In the genomic region with DNA sequence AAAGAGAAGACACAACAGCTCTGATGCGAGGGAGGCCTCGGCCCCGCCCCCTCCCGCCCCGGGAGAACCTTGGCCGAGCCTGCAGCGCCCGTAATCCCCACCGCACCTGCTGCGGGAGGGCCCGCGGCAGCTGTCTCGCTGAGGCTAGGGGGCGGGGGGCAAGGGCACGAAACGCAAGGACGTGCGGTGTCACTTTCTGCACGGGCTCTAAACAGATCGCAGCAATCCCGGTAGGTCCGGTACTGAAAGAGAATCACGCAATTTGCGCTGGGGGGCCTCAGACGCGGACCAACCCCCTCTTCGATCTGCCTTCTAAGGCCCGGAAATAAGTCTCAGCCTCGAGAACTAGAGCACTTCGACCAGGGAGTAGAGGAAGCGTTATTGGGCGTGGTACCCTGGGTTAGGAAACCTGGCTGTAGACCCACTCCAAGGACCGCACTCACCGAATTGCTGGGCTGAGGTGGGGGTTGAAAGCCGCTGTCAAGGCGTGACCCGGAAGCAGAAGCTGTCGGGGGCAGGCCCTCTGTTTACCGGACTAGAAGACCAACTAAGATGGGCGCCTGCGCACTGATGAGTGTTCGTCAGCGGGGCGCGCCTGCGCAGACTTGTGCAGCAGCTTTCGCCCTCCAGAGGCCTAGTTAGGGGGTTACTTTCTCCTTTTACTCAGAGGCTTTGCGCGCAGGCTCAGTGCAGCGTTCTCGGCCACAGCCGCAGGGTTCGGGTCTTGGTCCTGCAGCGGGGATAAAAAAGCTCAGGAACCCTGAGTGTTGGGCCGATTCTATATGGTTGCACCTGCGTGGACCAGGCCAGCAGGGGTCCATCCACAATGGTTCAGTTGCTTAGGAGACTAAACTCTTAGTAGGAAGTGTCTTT, we compare ENCODE assay signal across 8 cellular contexts. TPM values are rescaled to one million over a fixed set of nuclear protein-coding genes. Genes with fewer than 3 reads are reported as not detected.
A peak's percentile ranks its signal among the peaks of the same experiment; 100 is the strongest.
DNase-seq lines count a peak whose midpoint lies in the region; ATAC-seq, FAIRE-seq and TF ChIP-seq lines count a peak whose summit lies in the region.

A gene with protein sequence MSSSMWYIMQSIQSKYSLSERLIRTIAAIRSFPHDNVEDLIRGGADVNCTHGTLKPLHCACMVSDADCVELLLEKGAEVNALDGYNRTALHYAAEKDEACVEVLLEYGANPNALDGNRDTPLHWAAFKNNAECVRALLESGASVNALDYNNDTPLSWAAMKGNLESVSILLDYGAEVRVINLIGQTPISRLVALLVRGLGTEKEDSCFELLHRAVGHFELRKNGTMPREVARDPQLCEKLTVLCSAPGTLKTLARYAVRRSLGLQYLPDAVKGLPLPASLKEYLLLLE (minus strand): TSS at position 500 of the 873 bp plus-strand sequence. CDS start 4,019 bp downstream, outside the sequence.

- no peak for TF ChIP-seq POLR2A in esophagus muscularis mucosa (IDR thresholded peaks at IDR 0.05; ENCODE audit: low read depth)

- peaks cover 3 to 4% of the 10 kb centered on the region in 2 donors for H3K36me3 Mint-ChIP-seq in activated T-cell treated with anti-CD3 and anti-CD28 coated beads, Interleukin-2, amount 50 U/mL, for 72 hours (ENCODE audit: insufficient read depth in 2 of 2)

- peaks cover 34% of the 10 kb centered on the region for H3K79me2 ChIP-seq in Karpas-422 (ENCODE audit: low read length)

- TF ChIP-seq CTCF in esophagus muscularis mucosa (IDR thresholded peaks at IDR 0.05), result peak; percentile 40 to 62 (median 61)

- H3K4me1 Mint-ChIP-seq in activated T-cell treated with anti-CD3 and anti-CD28 coated beads, Interleukin-2, amount 50 U/mL, for 72 hours (ENCODE audit: low read depth), result peaks cover 48% of the 10 kb centered on the region

- H3K9ac ChIP-seq in Karpas-422 (ENCODE audit: low read length), result peak within 1 kb of the TSS; percentile 86

- H3K27me3 ChIP-seq in Karpas-422 (ENCODE audit: low read length) (no peaks in the 10 kb centered on the region), esophagus muscularis mucosa (peaks cover 0 to under 1% (median 0%) of the 10 kb centered on the region in 4 donors), muscle layer of duodenum (ENCODE audit: low read depth, low read length) (no peaks in the 10 kb centered on the region)

- DNase-seq in Daoy (ENCODE audit: low read depth), result peak; percentile 99
- peak; percentile 99 for DNase-seq in Karpas-422
- peak; percentile 91 for DNase-seq in RCC 7860 (ENCODE audit: low spot score)
- DNase-seq in activated T-cell treated with anti-CD3 and anti-CD28 coated beads, Interleukin-2, amount 50 U/mL, for 72 hours, result peak; percentile 99
- DNase-seq in esophagus muscularis mucosa (ENCODE audit: extremely low spot score), result peak; percentile 99
- peak; percentile 98 to 99 for DNase-seq in stimulated activated CD8-positive, alpha-beta memory T cell treated with anti-CD3 and anti-CD28 coated beads, Interleukin-7, amount 100 ng/mL, for 4 hours (ENCODE audit: low read depth in 2 of 2)

- peak; percentile 86 for ATAC-seq in GM21825 (IDR thresholded peaks at IDR 0.05; ENCODE audit: unreplicated experiment)
- ATAC-seq in activated T-cell treated with anti-CD3 and anti-CD28 coated beads, Interleukin-2, amount 50 U/mL, for 72 hours (replicated peaks in 1 of 2), result peak; percentile 92 to 95

- H3K9me3 ChIP-seq in Karpas-422 (ENCODE audit: low read length), result no peaks in the 10 kb centered on the region
- no peaks in the 10 kb centered on the region for H3K9me3 ChIP-seq in esophagus muscularis mucosa
- H3K9me3 ChIP-seq in muscle layer of duodenum (ENCODE audit: control insufficient read depth in 1 of 2, low read length in 2 of 2), result no peaks in the 10 kb centered on the region

- H3K27ac ChIP-seq in Karpas-422 (ENCODE audit: low read length), result peak within 1 kb of the TSS; percentile 53
- peak within 1 kb of the TSS; percentile 79 to 83 (median 81) for H3K27ac ChIP-seq in esophagus muscularis mucosa (replicated peaks in 1 of 4)
- peak within 1 kb of the TSS; percentile 91 for H3K27ac ChIP-seq in muscle layer of duodenum (ENCODE audit: low read length)

- H3K36me3 ChIP-seq in Karpas-422 (ENCODE audit: insufficient read depth, low read length), result peaks cover 4% of the 10 kb centered on the region; the same call in 1 of the 2 replicates
- H3K36me3 ChIP-seq in esophagus muscularis mucosa, result peaks cover 9 to 11% (median 11%) of the 10 kb centered on the region in 4 donors
- peaks cover 3 to 14% of the 10 kb centered on the region in 2 donors for H3K36me3 ChIP-seq in muscle layer of duodenum (ENCODE audit: control insufficient read depth in 1 of 2, insufficient read depth in 2 of 2, low read length in 2 of 2)

- peak within 1 kb of the TSS; percentile 94 to 96 for H3K4me3 Mint-ChIP-seq in activated T-cell treated with anti-CD3 and anti-CD28 coated beads, Interleukin-2, amount 50 U/mL, for 72 hours

- peak within 1 kb of the TSS; percentile 77 for H2AFZ ChIP-seq in Karpas-422 (ENCODE audit: low read length)

- no peaks in the 10 kb centered on the region for H3K9me2 ChIP-seq in Karpas-422 (replicated peaks; ENCODE audit: insufficient read depth, low read length)

- FAIRE-seq in RCC 7860 (lab: Jason Lieb, UNC), result peak; percentile 75

- no peaks in the 10 kb centered on the region for H3K27me3 Mint-ChIP-seq in activated T-cell treated with anti-CD3 and anti-CD28 coated beads, Interleukin-2, amount 50 U/mL, for 72 hours (ENCODE audit: low read depth)

- intact Hi-C loops in esophagus muscularis mucosa (cut with DNase I), result loop anchor here (5.0 kb wide), 1 partner anchor 50 kb away; a partner anchor contains a TSS

- no peaks in the 10 kb centered on the region for H4K20me1 ChIP-seq in Karpas-422 (ENCODE audit: insufficient read depth, low read depth, low read length)

- H3K4me1 ChIP-seq in Karpas-422 (ENCODE audit: low read length) (peaks cover 20% of the 10 kb centered on the region), esophagus muscularis mucosa (peaks cover 18 to 34% (median 20%) of the 10 kb centered on the region in 4 donors), muscle layer of duodenum (ENCODE audit: control insufficient read depth in 1 of 2, insufficient read depth in 2 of 2, low read length in 2 of 2) (peaks cover 5 to 12% of the 10 kb centered on the region in 2 donors)

- TF ChIP-seq EP300 in esophagus muscularis mucosa (IDR thresholded peaks at IDR 0.05), result no peak

- H3K4me3 ChIP-seq in Karpas-422 (ENCODE audit: low read length) (peak within 1 kb of the TSS; percentile 95), esophagus muscularis mucosa (peak within 1 kb of the TSS; percentile 68 to 81 (median 74)), muscle layer of duodenum (ENCODE audit: low read depth in 1 of 2, low read length in 2 of 2) (peak within 1 kb of the TSS; percentile 96 to 99)

- WGBS in esophagus muscularis mucosa, result 0% methylated on average over 24 of the region's 56 CpGs

- peak within 1 kb of the TSS; percentile 99 for H3K27ac Mint-ChIP-seq in activated T-cell treated with anti-CD3 and anti-CD28 coated beads, Interleukin-2, amount 50 U/mL, for 72 hours

- peak within 1 kb of the TSS; percentile 67 for H3K4me2 ChIP-seq in Karpas-422 (ENCODE audit: low read depth, low read length, poor library complexity, severe bottlenecking)

- no peaks in the 10 kb centered on the region for H3K9me3 Mint-ChIP-seq in activated T-cell treated with anti-CD3 and anti-CD28 coated beads, Interleukin-2, amount 50 U/mL, for 72 hours

RNA-seq across cellular contexts. Expression of the gene that starts here (rescaled TPM):
- total RNA-seq in Daoy (2014; rRNA removed; shearing (Covaris generic)), result 21.2 and 26.6 TPM in 2 replicates
- total RNA-seq in Karpas-422 (2014; rRNA removed; shearing (Covaris generic); ENCODE audit: low replicate concordance), result 22.2 and 42.7 TPM in 2 replicates
- 10 to 100 TPM; 52.3 to 61.8 TPM for total RNA-seq in activated T-cell treated with anti-CD3 and anti-CD28 coated beads, Interleukin-2, amount 50 U/mL, for 72 hours
- 10 to 100 TPM; 32.1 to 40.9 (median 36.2) TPM for total RNA-seq in esophagus muscularis mucosa

Comparison
In these comparisons a context has a peak if more than half of its experiments do, and no peak if none do; other contexts are left out.
1. Peak in every context shown above with its lines: DNase-seq, ATAC-seq, H3K4me3 ChIP-seq and H3K27ac ChIP-seq.